16 cellular contexts compared by ENCODE assay signal in the genomic region with DNA sequence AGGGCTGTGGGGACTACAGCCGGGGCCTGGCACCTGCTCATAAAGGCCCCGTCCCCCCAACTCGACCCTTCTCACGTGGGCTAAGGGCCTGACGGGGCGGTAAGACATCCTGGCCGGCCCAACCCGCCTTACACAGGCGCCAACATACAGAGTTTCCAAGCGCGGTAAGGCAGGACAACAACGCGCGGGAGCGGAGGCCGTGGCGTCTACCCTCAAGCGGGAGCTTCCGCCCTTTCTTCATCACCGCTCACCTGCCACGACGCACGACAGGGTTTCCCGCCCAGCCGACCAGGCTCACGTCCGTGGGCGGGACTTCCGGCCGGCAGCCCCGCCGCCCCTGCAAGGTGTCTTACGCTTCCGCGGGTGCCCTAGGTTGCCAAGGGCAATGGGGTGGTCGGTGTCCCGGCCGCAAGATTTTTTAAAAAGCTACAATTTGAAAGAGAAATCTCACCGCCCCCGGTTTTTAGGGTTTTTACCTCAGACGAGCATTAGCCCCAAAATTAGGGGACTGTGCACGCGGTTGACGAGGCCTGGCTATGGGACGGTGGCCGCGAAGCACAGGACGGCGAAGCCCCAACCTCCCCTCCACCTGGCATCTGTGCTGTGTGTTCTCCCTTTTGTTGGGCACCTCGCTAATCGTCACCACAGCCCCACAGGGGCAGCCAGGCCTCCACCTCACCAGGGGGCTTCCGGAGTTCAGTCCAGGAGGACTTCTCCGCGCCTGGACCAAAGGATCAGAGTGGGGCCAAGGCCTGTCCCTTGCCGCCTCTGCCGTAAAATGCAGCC. TPM values are rescaled to one million over a fixed set of nuclear protein-coding genes. Genes with fewer than 3 reads are reported as not detected.
"Had no signal": no experiment of that assay in that cellular context is flagged by ENCODE, and none has a peak within 500 bp of the region (broad histone marks: within the 10 kb centered on the region; RNA-seq: fewer than 3 reads in every experiment).

A gene with protein sequence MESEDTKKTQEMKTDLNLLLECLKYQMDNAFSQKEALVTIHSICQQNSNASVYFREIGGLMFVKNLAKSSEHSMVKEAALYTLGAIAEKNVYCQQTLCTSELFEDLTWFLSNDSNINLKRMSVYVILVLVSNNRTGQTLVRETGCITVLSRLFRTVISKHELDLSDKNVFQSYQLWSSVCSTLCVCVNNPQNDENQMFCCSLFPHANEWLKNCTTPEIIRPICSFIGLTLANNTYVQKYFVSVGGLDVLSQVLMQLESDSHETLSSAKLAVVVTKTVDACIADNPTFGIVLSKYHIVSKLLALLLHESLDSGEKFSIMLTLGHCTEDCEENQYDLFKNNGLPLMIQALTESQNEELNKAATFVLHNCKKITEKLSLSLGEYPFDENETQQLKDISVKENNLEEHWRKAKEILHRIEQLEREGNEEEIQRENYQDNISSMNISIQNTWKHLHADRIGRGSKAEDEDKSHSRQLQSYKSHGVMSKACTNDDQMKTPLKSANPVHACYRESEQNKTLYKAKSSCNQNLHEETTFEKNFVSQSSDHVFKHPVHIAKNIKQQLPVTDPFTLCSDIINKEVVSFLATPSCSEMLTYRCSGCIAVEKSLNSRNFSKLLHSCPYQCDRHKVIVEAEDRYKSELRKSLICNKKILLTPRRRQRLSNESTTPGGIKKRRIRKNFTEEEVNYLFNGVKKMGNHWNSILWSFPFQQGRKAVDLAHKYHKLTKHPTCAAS (minus strand): TSS at position 265 of the 786 bp plus-strand sequence. CDS start 4,786 bp downstream, outside the sequence.

- ATAC-seq: activated CD8-positive, alpha-beta T cell treated with anti-CD3 and anti-CD28 coated beads for 36 hours; activated T-cell treated with anti-CD3 and anti-CD28 coated beads, Interleukin-2, amount 50 U/mL, for 4 hours had no signal

- H3K4me1 ChIP-seq: colonic mucosa, esophagus muscularis mucosa, psoas muscle, sigmoid colon, spleen, stomach had no signal

- H3K27me3 ChIP-seq: colonic mucosa, esophagus muscularis mucosa, sigmoid colon, spleen, stomach had no signal

- H3K27ac ChIP-seq: colonic mucosa, esophagus muscularis mucosa, psoas muscle, sigmoid colon, spleen, stomach, thoracic aorta, WERI-Rb-1 had no signal

- H3K4me3 ChIP-seq: colonic mucosa, esophagus muscularis mucosa, psoas muscle, sigmoid colon, spleen, stomach, thoracic aorta had no signal

- DNase-seq: activated CD4-positive, alpha-beta T cell treated with anti-CD3 and anti-CD28 coated beads for 4 hours; activated CD8-positive, alpha-beta T cell treated with anti-CD3 and anti-CD28 coated beads for 36 hours; activated effector memory CD4-positive, alpha-beta T cell treated with Interleukin-2 at 50 U/mL for 16 hours; activated naive CD4-positive, alpha-beta T cell treated with anti-CD3 and anti-CD28 coated beads, Interleukin-2, amount 50 U/mL, for 16 hours; activated T-cell treated with anti-CD3 and anti-CD28 coated beads, Interleukin-2, amount 50 U/mL, for 4 hours; colonic mucosa; psoas muscle; sigmoid colon; spleen; stomach; WERI-Rb-1 had no signal

- H3K9me3 ChIP-seq: colonic mucosa, esophagus muscularis mucosa, psoas muscle, sigmoid colon, spleen, stomach, thoracic aorta had no signal

RNA-seq across cellular contexts. Expression of the gene that starts here (rescaled TPM):
- total RNA-seq: activated T-cell treated with anti-CD3 and anti-CD28 coated beads, Interleukin-2, amount 50 U/mL, for 4 hours; cardiac septum; esophagus muscularis mucosa; myocyte; stomach; thoracic aorta had no signal
- polyA plus RNA-seq: adipose tissue, psoas muscle, stomach had no signal
